Comparison of ENCODE assay signal across 8 cellular contexts in the genomic region with DNA sequence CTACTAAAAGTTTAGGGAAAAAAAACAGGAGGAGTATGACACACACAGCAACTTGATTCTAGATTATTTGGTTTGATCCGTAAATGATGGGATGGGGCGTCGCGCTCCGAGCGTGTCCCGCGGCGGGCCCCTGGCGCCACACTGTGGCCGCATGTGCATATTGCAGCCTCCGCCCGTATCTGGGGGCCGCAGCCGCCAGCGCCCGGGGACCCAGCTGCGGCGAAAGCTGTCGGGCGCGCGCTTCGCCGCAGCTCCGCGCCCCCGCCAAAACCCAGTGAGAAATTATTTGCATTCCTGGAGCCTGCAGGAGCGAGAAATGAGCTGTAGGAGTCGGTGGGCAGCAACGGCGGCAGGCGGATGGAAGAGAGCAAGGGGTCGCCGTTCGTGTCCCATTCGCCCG.
DNase-seq lines count a peak whose midpoint lies in the region; ATAC-seq and TF ChIP-seq lines count a peak whose summit lies in the region.
"Not testable (repeated sequence)": the region's sequence is repeated elsewhere in the genome, so short reads cannot be mapped to it uniquely, and the experiment has no call there.

No MANE protein-coding gene starts in this region.

- peak; percentile 43 for DNase-seq in activated CD4-positive, alpha-beta T cell treated with anti-CD3 and anti-CD28 coated beads, Interleukin-2, amount 50 U/mL, for 1 hour
- DNase-seq in astrocyte of the cerebellum (ENCODE audit: low read depth); hepatocyte (ENCODE audit: low spot score); skeletal muscle cell (ENCODE audit: low read depth); type B pancreatic cell (ENCODE audit: extremely low spot score, unreplicated experiment): not testable (repeated sequence)

- H3K79me2 ChIP-seq in hepatocyte: not testable (repeated sequence)

- TF ChIP-seq CTCF in astrocyte of the cerebellum (IDR thresholded peaks at IDR 0.05; ENCODE audit: low read depth, low read length, missing control alignments) (peak; percentile 8), hepatocyte (IDR thresholded peaks at IDR 0.05; ENCODE audit: poor library complexity) (peak; percentile 11), type B pancreatic cell (conservative IDR thresholded peaks at IDR 0.05) (peak; percentile 60)

- H3K4me3 ChIP-seq in astrocyte of the cerebellum (ENCODE audit: low read depth, low read length) (peak overlapping the region; percentile 22), skeletal muscle cell (ENCODE audit: low read depth, low read length) (peak overlapping the region; percentile 26)
- not testable (repeated sequence) for H3K4me3 ChIP-seq in hepatocyte

- not testable (repeated sequence) for H3K9me3 Mint-ChIP-seq in type B pancreatic cell

- H3K27ac ChIP-seq in hepatocyte: not testable (repeated sequence)

- H3K9me2 ChIP-seq in hepatocyte (replicated peaks; ENCODE audit: insufficient read depth): not testable (repeated sequence)

- H3K36me3 ChIP-seq in hepatocyte (replicated peaks; ENCODE audit: insufficient read depth, low read depth): not testable (repeated sequence)

- in situ Hi-C loops in astrocyte of the cerebellum (cut with HindIII; ENCODE audit: low sequenced_read_pairs): not testable (repeated sequence)

- not testable (repeated sequence) for H3K4me1 ChIP-seq in hepatocyte (ENCODE audit: insufficient read depth)

- 27% methylated on average over 29 of the region's 38 CpGs for WGBS in hepatocyte (ENCODE audit: low lambda C conversion rate, missing lambda C conversion rate)

- not testable (repeated sequence) for H2AFZ ChIP-seq in hepatocyte

- peak; percentile 92 for ATAC-seq in GM18907 (IDR thresholded peaks at IDR 0.05; ENCODE audit: unreplicated experiment)
- ATAC-seq in HG02588 (IDR thresholded peaks at IDR 0.05; ENCODE audit: unreplicated experiment): peak; percentile 83
- peak; percentile 40 for ATAC-seq in HG03558 (IDR thresholded peaks at IDR 0.05; ENCODE audit: extremely low read depth, unreplicated experiment)

- not testable (repeated sequence) for H3K4me1 Mint-ChIP-seq in type B pancreatic cell (ENCODE audit: unreplicated experiment)

- not testable (repeated sequence) for H3K27me3 Mint-ChIP-seq in type B pancreatic cell

- not testable (repeated sequence) for H3K27me3 ChIP-seq in hepatocyte

- not testable (repeated sequence) for H4K20me1 ChIP-seq in hepatocyte (ENCODE audit: insufficient read depth, poor library complexity, severe bottlenecking)

- peak overlapping the region; percentile 83 for H3K4me3 Mint-ChIP-seq in type B pancreatic cell

- H3K9me3 ChIP-seq in hepatocyte (ENCODE audit: low read depth): not testable (repeated sequence)

- not testable (repeated sequence) for H3K36me3 Mint-ChIP-seq in type B pancreatic cell

- not testable (repeated sequence) for H3K4me2 ChIP-seq in hepatocyte

- H3K27ac Mint-ChIP-seq in type B pancreatic cell: not testable (repeated sequence)

Comparison
In these comparisons a context has a peak if more than half of its experiments do, and no peak if none do; other contexts are left out.
1. ATAC-seq: peak in every context shown above with its lines; median percentile 92 in GM18907; 83 in HG02588; 40 in HG03558.
2. CTCF ChIP-seq: peak in every context shown above with its lines; median percentile 60 in type B pancreatic cell; 11 in hepatocyte; 8 in astrocyte of the cerebellum.